ENCODE assay signal across 27 cellular contexts in the genomic region with DNA sequence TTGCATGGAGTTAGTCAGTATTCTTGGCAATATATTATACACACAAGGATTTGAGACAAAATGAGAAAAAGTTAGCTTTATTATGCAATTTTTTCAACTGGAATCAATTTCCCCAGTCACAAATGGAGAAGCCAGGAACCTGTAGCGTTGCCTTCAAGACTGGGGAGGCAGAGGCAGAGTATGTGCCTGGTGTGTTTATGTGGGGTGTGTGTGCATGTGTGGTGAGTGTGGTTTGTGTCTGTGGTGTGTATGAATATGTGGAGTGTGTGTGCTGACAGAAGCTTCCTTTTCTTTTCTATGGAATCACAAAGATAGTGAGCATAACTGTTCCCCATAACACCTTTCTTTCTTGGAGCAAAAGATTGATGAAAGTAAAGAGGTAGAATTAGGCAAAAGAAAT. TPM values are rescaled to one million over a fixed set of nuclear protein-coding genes. Genes with fewer than 3 reads are reported as not detected.
"Had no signal": no experiment of that assay in that cellular context is flagged by ENCODE, and none has a peak within 500 bp of the region (broad histone marks: within the 10 kb centered on the region; RNA-seq: fewer than 3 reads in every experiment).

No MANE protein-coding gene starts in this region.

- H3K4me1 ChIP-seq: esophagus squamous epithelium, gastrocnemius medialis, heart right ventricle, left lung, lower lobe of right lung had no signal

- H3K27ac ChIP-seq: epithelial cell of prostate, esophagus squamous epithelium, gastrocnemius medialis, heart right ventricle, left lung, lower lobe of right lung had no signal

- H3K36me3 ChIP-seq: esophagus squamous epithelium, gastrocnemius medialis, heart right ventricle, left lung, lower lobe of right lung had no signal

- H3K27ac Mint-ChIP-seq: dendritic cell treated with granulocyte-macrophage colony-stimulating factor and Interleukin-4, amounts not matched to agents 40 ng/mL and 50 ng/mL, for 4 days; endodermal cell; mesothelial cell of epicardium; naive thymus-derived CD8-positive, alpha-beta T cell had no signal

- H3K27me3 ChIP-seq: esophagus squamous epithelium, gastrocnemius medialis, left lung had no signal

- H3K4me3 Mint-ChIP-seq: dendritic cell treated with granulocyte-macrophage colony-stimulating factor and Interleukin-4, amounts not matched to agents 40 ng/mL and 50 ng/mL, for 4 days; effector memory CD8-positive, alpha-beta T cell; endodermal cell; mesothelial cell of epicardium; naive B cell; naive thymus-derived CD8-positive, alpha-beta T cell had no signal

- H3K9me3 Mint-ChIP-seq: dendritic cell treated with granulocyte-macrophage colony-stimulating factor and Interleukin-4, amounts not matched to agents 40 ng/mL and 50 ng/mL, for 4 days; effector memory CD8-positive, alpha-beta T cell had no signal

- H3K9me3 ChIP-seq: esophagus squamous epithelium, gastrocnemius medialis, left lung, lower lobe of right lung, mucosa of descending colon had no signal

- H3K4me1 Mint-ChIP-seq: naive B cell had no signal

- H3K36me3 Mint-ChIP-seq: naive B cell had no signal

- H3K27me3 Mint-ChIP-seq: effector memory CD8-positive, alpha-beta T cell; naive thymus-derived CD8-positive, alpha-beta T cell had no signal

- ATAC-seq: effector memory CD8-positive, alpha-beta T cell; esophagus mucosa; gastrocnemius medialis; heart right ventricle; left cardiac atrium; left lung; left ventricle myocardium superior; lower lobe of right lung; mucosa of descending colon; naive thymus-derived CD8-positive, alpha-beta T cell had no signal

- DNase-seq: cortex of kidney; effector CD8-positive, alpha-beta T cell; effector memory CD8-positive, alpha-beta T cell; endodermal cell; erythroblast; esophagus squamous epithelium; foreskin fibroblast; gastrocnemius medialis; glutamatergic neuron; head of caudate nucleus; heart right ventricle; hippocampal formation; left cardiac atrium; left lung; left ventricle myocardium superior; lower lobe of right lung; mesenchymal stem cell; mucosa of descending colon; naive B cell; naive thymus-derived CD8-positive, alpha-beta T cell had no signal

- H3K4me3 ChIP-seq: esophagus squamous epithelium, gastrocnemius medialis, heart right ventricle, left lung, lower lobe of right lung, mucosa of descending colon had no signal

RNA-seq across cellular contexts. Expression of gene TNIP3, which starts 37.0 kb away (rescaled TPM):
- total RNA-seq: gastrocnemius medialis, left ventricle myocardium superior, lower leg skin, myocyte had no signal

RNA-seq across cellular contexts. Expression of gene NDNF, which starts 54.8 kb away (rescaled TPM):
- total RNA-seq: myocyte; naive thymus-derived CD8-positive, alpha-beta T cell had no signal
- polyA plus RNA-seq: keratinocyte; naive thymus-derived CD8-positive, alpha-beta T cell had no signal
